In genomic region chr13:110615005-110615321, GRCh38 we compare ENCODE assay signal across 8 cellular contexts. TPM values are rescaled to one million over a fixed set of nuclear protein-coding genes. Genes with fewer than 3 reads are reported as not detected.
A peak's percentile ranks its signal among the peaks of the same experiment; 100 is the strongest.
DNase-seq lines count a peak whose midpoint lies in the region; TF ChIP-seq lines count a peak whose summit lies in the region.

No MANE protein-coding gene starts in this region.

- H3K4me3 Mint-ChIP-seq in activated naive CD8-positive, alpha-beta T cell, result peak overlapping the region; percentile 95

- TF ChIP-seq POLR2A in stomach (IDR thresholded peaks at IDR 0.05) (no peak), lower leg skin (IDR thresholded peaks at IDR 0.05) (no peak)

- TF ChIP-seq CTCF in stomach (IDR thresholded peaks at IDR 0.05) (no peak), lower leg skin (IDR thresholded peaks at IDR 0.05) (no peak)

- peak overlapping the region; percentile 39 for H3K9ac ChIP-seq in HUES6 (ENCODE audit: low read length)
- peak overlapping the region; percentile 74; the same call in 1 of the 2 replicates for H3K9ac ChIP-seq in iPS-20b (ENCODE audit: low read depth, low read length)

- WGBS in stomach, 5 donors, result 82 to 86% (median 83%) methylated on average over 11 of the region's 11 CpGs
- 85% methylated on average over 11 of the region's 11 CpGs for WGBS in lower leg skin, 2 donors

- TF ChIP-seq EP300 in stomach (IDR thresholded peaks at IDR 0.05), result no peak

- peaks cover 4% of the 10 kb centered on the region for H3K36me3 Mint-ChIP-seq in activated naive CD8-positive, alpha-beta T cell

- intact Hi-C loops in stomach (cut with DNase I; ENCODE audit: low total_unique reads), result no loop called here
- intact Hi-C loops in lower leg skin (cut with DNase I; ENCODE audit: low total_unique reads), result no loop called here

- H3K9me3 ChIP-seq in HUES6 (ENCODE audit: control insufficient read depth, insufficient read depth, low read depth, low read length) (no peaks in the 10 kb centered on the region), iPS-20b (ENCODE audit: insufficient read depth, low read depth, low read length) (no peaks in the 10 kb centered on the region), stomach (no peaks in the 10 kb centered on the region)

- peaks cover 32% of the 10 kb centered on the region for H3K4me1 Mint-ChIP-seq in activated naive CD8-positive, alpha-beta T cell (ENCODE audit: low read depth)

- H3K36me3 ChIP-seq in HUES6 (ENCODE audit: control insufficient read depth, insufficient read depth, low read length), result no peaks in the 10 kb centered on the region
- no peaks in the 10 kb centered on the region for H3K36me3 ChIP-seq in iPS-20b (ENCODE audit: insufficient read depth, low read depth, low read length)
- no peaks in the 10 kb centered on the region for H3K36me3 ChIP-seq in stomach

- H3K27me3 Mint-ChIP-seq in activated naive CD8-positive, alpha-beta T cell, result peaks cover 2% of the 10 kb centered on the region

- DNase-seq in stomach, result no peak
- DNase-seq in NCI-H1436 treated with DMSO at 0.1 percent for 48 hours (lab: John Stamatoyannopoulos, UW), result no peak
- no peak for DNase-seq in lower leg skin (ENCODE audit: low spot score in 2 of 2)
- DNase-seq in C1 segment of cervical spinal cord (lab: John Stamatoyannopoulos, UW), result no peak
- no peak for DNase-seq in HPDE6-E6E7 (ENCODE audit: extremely low spot score)

- H3K27ac ChIP-seq in HUES6 (ENCODE audit: low read depth, low read length) (peak overlapping the region; percentile 13; the same call in 1 of the 2 replicates), iPS-20b (ENCODE audit: low read length) (no peak overlapping the region), stomach (peak overlapping the region; percentile 95 to 99 (median 98))

- H3K27me3 ChIP-seq in HUES6 (ENCODE audit: control insufficient read depth, insufficient read depth, low read length), result no peaks in the 10 kb centered on the region
- peaks cover 6% of the 10 kb centered on the region; the same call in 1 of the 2 replicates for H3K27me3 ChIP-seq in iPS-20b (ENCODE audit: insufficient read depth, low read length)
- H3K27me3 ChIP-seq in stomach, result no peaks in the 10 kb centered on the region

- H3K27ac Mint-ChIP-seq in activated naive CD8-positive, alpha-beta T cell, result peak overlapping the region; percentile 97

- H3K9me3 Mint-ChIP-seq in activated naive CD8-positive, alpha-beta T cell (ENCODE audit: low read depth), result no peaks in the 10 kb centered on the region

- H3K4me1 ChIP-seq in HUES6 (ENCODE audit: control insufficient read depth, insufficient read depth, low read length) (peaks cover 31% of the 10 kb centered on the region), iPS-20b (ENCODE audit: insufficient read depth, low read length) (peaks cover 24% of the 10 kb centered on the region), stomach (peaks cover 33 to 48% (median 41%) of the 10 kb centered on the region in 4 donors)

- H3K4me3 ChIP-seq in HUES6 (ENCODE audit: low read depth, low read length), result peak overlapping the region; percentile 94
- peak overlapping the region; percentile 83 for H3K4me3 ChIP-seq in iPS-20b (ENCODE audit: low read length)
- H3K4me3 ChIP-seq in stomach, result peak overlapping the region; percentile 64 to 91 (median 88)
- H3K4me3 ChIP-seq in lower leg skin (ENCODE audit: low read depth, poor library complexity, severe bottlenecking), result no peak overlapping the region

RNA-seq across cellular contexts. Expression of gene NAXD, which starts 0.4 kb away (rescaled TPM):
- total RNA-seq in stomach, result 10 to 100 TPM; 25.7 to 50.7 (median 34.4) TPM
- 10 to 100 TPM; 38.4 to 44.7 (median 41.4) TPM for polyA plus RNA-seq in stomach
- total RNA-seq in lower leg skin, result 10 to 100 TPM; 32.7 to 34.5 (median 33.6) TPM

RNA-seq across cellular contexts. Expression of gene RAB20, which starts 53.4 kb away (rescaled TPM):
- 10 to 100 TPM; 11.7 to 44.6 (median 20.0) TPM for total RNA-seq in stomach
- polyA plus RNA-seq in stomach, result 10 to 100 TPM; 25.5 to 41.8 (median 36.0) TPM
- total RNA-seq in lower leg skin, result 1 to 10 TPM; 3.9 to 9.1 (median 6.2) TPM
